In genomic region chr2:48248251-48248933, GRCh38 we compare ENCODE assay signal across 8 cellular contexts.
A peak's percentile ranks its signal among the peaks of the same experiment; 100 is the strongest.
DNase-seq lines count a peak whose midpoint lies in the region; ATAC-seq, FAIRE-seq and TF ChIP-seq lines count a peak whose summit lies in the region.

No MANE protein-coding gene starts in this region.

- peak; percentile 48 for FAIRE-seq in GM12892 (lab: Jason Lieb, UNC)
- FAIRE-seq in GM12878 (lab: Jason Lieb, UNC): no peak

- TF ChIP-seq CTCF in GM12878 (IDR thresholded peaks at IDR 0.05 in 2 of 3, conservative IDR thresholded peaks at IDR 0.05 in 1 of 3; ENCODE audit: control insufficient read depth in 2 of 3, extremely low read depth in 1 of 3, insufficient read depth in 1 of 3, low read depth in 3 of 3, low read length in 3 of 3) (no peak), lower lobe of right lung (IDR thresholded peaks at IDR 0.05) (no peak)

- H3K9me3 ChIP-seq in HUES48 (ENCODE audit: control insufficient read depth, insufficient read depth, low read length): no peaks in the 10 kb centered on the region
- H3K9me3 ChIP-seq in GM12878 (replicated peaks; ENCODE audit: control insufficient read depth, insufficient read depth, low read length): no peaks in the 10 kb centered on the region
- H3K9me3 ChIP-seq in lower lobe of right lung: no peaks in the 10 kb centered on the region

- SMC1A ChIA-PET in GM12878 (lab: Charles Lee; ENCODE audit: uncharacterized antibody, unreplicated experiment): interaction anchor here (1.0 to 2.0 kb wide), 7 partner anchors 9 to 171 kb away, joined by 3 to 6 read pairs (median 5); no protein-coding TSS in a partner anchor

- no peaks in the 10 kb centered on the region for H3K36me3 ChIP-seq in HUES48 (ENCODE audit: control insufficient read depth, insufficient read depth, low read length)
- H3K36me3 ChIP-seq in GM12878 (ENCODE audit: control insufficient read depth in 2 of 2, insufficient read depth in 2 of 2, low read length in 1 of 2): no peaks in the 10 kb centered on the region
- no peaks in the 10 kb centered on the region for H3K36me3 ChIP-seq in lower lobe of right lung

- intact Hi-C loops in GM12878 (cut with micrococcal nuclease; ENCODE audit: unreplicated experiment) (loop anchor here (2.0 kb wide), 1 partner anchor 16 kb away; no protein-coding TSS in a partner anchor), lower lobe of right lung (cut with DNase I) (no loop called here)

- no peak overlapping the region for H2AFZ ChIP-seq in GM12878 (ENCODE audit: control insufficient read depth, low read depth, low read length)

- 0 out of 4 replicates have a peak, but pooled peaks of 1 of the 2 experiments have one; percentile 11 for TF ChIP-seq EP300 in GM12878 (IDR thresholded peaks at IDR 0.05; ENCODE audit: borderline replicate concordance in 1 of 2, control insufficient read depth in 1 of 2, low read depth in 2 of 2, low read length in 2 of 2)

- WGBS in GM12878 (ENCODE audit: insufficient coverage, insufficient replicate concordance, low lambda C conversion rate, missing lambda C conversion rate): 75% methylated on average over 3 of the region's 3 CpGs

- H4K20me1 ChIP-seq in GM12878 (ENCODE audit: control insufficient read depth, insufficient read depth): no peaks in the 10 kb centered on the region

- H3K79me2 ChIP-seq in GM12878 (ENCODE audit: control insufficient read depth, insufficient read depth, low read length): no peaks in the 10 kb centered on the region

- H3K9ac ChIP-seq in HUES48 (ENCODE audit: low read depth, low read length) (no peak overlapping the region), GM12878 (ENCODE audit: control insufficient read depth, insufficient read depth, low read length) (no peak overlapping the region)

- no peak for DNase-seq in GM12892 (ENCODE audit: insufficient read length)
- DNase-seq in GM12878 (ENCODE audit: low read depth, low spot score): peak; percentile 48
- DNase-seq in lower lobe of right lung: no peak
- DNase-seq in activated gamma-delta T cell (lab: John Stamatoyannopoulos, UW): no peak
- DNase-seq in effector CD4-positive, alpha-beta T cell: no peak
- no peak for DNase-seq in nucleus accumbens (lab: John Stamatoyannopoulos, UW)

- no peak for TF ChIP-seq RAD21 in GM12878 (IDR thresholded peaks at IDR 0.05; ENCODE audit: insufficient read depth, low read depth, low read length)

- in situ Hi-C loops in GM12878 (cut with MboI): no loop called here

- H3K4me1 ChIP-seq in HUES48 (ENCODE audit: control insufficient read depth, insufficient read depth, low read length) (peaks cover 18% of the 10 kb centered on the region), GM12878 (ENCODE audit: control insufficient read depth, insufficient read depth, low read length) (peaks cover 19% of the 10 kb centered on the region), lower lobe of right lung (peaks cover 38% of the 10 kb centered on the region)

- peak; percentile 75 for ATAC-seq in GM21737 (IDR thresholded peaks at IDR 0.05; ENCODE audit: unreplicated experiment)
- peak; percentile 89 for ATAC-seq in GM12878
- ATAC-seq in lower lobe of right lung: peak; percentile 79 to 90

- H3K4me3 ChIP-seq in HUES48 (ENCODE audit: low read depth, low read length) (no peak overlapping the region), GM12878 (no peak overlapping the region), lower lobe of right lung (no peak overlapping the region)

- no TSS peak for BruUV-seq in GM12878 (replicated peaks; lab: Mats Ljungman, UMichigan)

- H3K27me3 ChIP-seq in HUES48 (ENCODE audit: control insufficient read depth, insufficient read depth, low read length) (no peaks in the 10 kb centered on the region), GM12878 (replicated peaks in 1 of 2; ENCODE audit: control insufficient read depth in 2 of 2, insufficient read depth in 2 of 2, low read length in 1 of 2) (no peaks in the 10 kb centered on the region), lower lobe of right lung (ENCODE audit: low read depth) (no peaks in the 10 kb centered on the region)

- RAD21 ChIA-PET in GM12878 (lab: Charles Lee; ENCODE audit: unreplicated experiment): no interaction called here

- no peak for TF ChIP-seq POLR2A in GM12892 (IDR thresholded peaks at IDR 0.05; ENCODE audit: low read depth, low read length)
- no peak for TF ChIP-seq POLR2A in GM12878 (IDR thresholded peaks at IDR 0.05; ENCODE audit: low read depth, low read length)

- H3K4me2 ChIP-seq in GM12878 (ENCODE audit: control insufficient read depth, insufficient read depth): no peak overlapping the region

- CTCF ChIA-PET in GM12878 (lab: Yijun Ruan, JAX): no interaction called here

- POLR2A ChIA-PET in GM12878 (lab: Charles Lee): no interaction called here

- H3K27ac ChIP-seq in HUES48 (ENCODE audit: low read depth, low read length): peak overlapping the region; percentile 85
- peak overlapping the region; percentile 40; the same call in 1 of the 2 replicates for H3K27ac ChIP-seq in GM12878 (ENCODE audit: control insufficient read depth, insufficient read depth)
- no peak overlapping the region for H3K27ac ChIP-seq in lower lobe of right lung

TF ChIP-seq in GM12878, 131 proteins besides CTCF, POLR2A, EP300 and RAD21 (continues in another document):
- TF ChIP-seq POLR2AphosphoS5 (IDR thresholded peaks at IDR 0.05; ENCODE audit: low read length): no peak
- no peak for TF ChIP-seq NFXL1 (IDR thresholded peaks at IDR 0.05; ENCODE audit: borderline replicate concordance)
- TF ChIP-seq ETV6 (conservative IDR thresholded peaks at IDR 0.05 in 1 of 2, IDR thresholded peaks at IDR 0.05 in 1 of 2; ENCODE audit: borderline replicate concordance in 1 of 2, low read depth in 1 of 2): peak in 1 of 2 experiments; percentile 74; a peak in 2 of 4 replicates
- no peak for TF ChIP-seq ZBTB33 (IDR thresholded peaks at IDR 0.05)
- TF ChIP-seq SMC3 (IDR thresholded peaks at IDR 0.05; ENCODE audit: borderline replicate concordance, low read length): no peak
- TF ChIP-seq, protein P1, sequence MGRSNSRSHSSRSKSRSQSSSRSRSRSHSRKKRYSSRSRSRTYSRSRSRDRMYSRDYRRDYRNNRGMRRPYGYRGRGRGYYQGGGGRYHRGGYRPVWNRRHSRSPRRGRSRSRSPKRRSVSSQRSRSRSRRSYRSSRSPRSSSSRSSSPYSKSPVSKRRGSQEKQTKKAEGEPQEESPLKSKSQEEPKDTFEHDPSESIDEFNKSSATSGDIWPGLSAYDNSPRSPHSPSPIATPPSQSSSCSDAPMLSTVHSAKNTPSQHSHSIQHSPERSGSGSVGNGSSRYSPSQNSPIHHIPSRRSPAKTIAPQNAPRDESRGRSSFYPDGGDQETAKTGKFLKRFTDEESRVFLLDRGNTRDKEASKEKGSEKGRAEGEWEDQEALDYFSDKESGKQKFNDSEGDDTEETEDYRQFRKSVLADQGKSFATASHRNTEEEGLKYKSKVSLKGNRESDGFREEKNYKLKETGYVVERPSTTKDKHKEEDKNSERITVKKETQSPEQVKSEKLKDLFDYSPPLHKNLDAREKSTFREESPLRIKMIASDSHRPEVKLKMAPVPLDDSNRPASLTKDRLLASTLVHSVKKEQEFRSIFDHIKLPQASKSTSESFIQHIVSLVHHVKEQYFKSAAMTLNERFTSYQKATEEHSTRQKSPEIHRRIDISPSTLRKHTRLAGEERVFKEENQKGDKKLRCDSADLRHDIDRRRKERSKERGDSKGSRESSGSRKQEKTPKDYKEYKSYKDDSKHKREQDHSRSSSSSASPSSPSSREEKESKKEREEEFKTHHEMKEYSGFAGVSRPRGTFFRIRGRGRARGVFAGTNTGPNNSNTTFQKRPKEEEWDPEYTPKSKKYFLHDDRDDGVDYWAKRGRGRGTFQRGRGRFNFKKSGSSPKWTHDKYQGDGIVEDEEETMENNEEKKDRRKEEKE (IDR thresholded peaks at IDR 0.05): no peak
- peak in 1 of 2 experiments; percentile 68; a peak in 2 of 4 replicates for TF ChIP-seq SRF (IDR thresholded peaks at IDR 0.05; ENCODE audit: low read depth in 2 of 2, low read length in 2 of 2)
- TF ChIP-seq E2F8 (IDR thresholded peaks at IDR 0.05; ENCODE audit: low read depth, partially characterized antibody): no peak
- no peak for TF ChIP-seq STAT1 (conservative IDR thresholded peaks at IDR 0.05)
- no peak for TF ChIP-seq NFYA (IDR thresholded peaks at IDR 0.05; ENCODE audit: borderline replicate concordance, low read depth, low read length)
- TF ChIP-seq POU2F2 (IDR thresholded peaks at IDR 0.05; ENCODE audit: borderline replicate concordance, low read depth, low read length): no peak
